Comparison of ENCODE assay signal across 8 cellular contexts in the genomic region with DNA sequence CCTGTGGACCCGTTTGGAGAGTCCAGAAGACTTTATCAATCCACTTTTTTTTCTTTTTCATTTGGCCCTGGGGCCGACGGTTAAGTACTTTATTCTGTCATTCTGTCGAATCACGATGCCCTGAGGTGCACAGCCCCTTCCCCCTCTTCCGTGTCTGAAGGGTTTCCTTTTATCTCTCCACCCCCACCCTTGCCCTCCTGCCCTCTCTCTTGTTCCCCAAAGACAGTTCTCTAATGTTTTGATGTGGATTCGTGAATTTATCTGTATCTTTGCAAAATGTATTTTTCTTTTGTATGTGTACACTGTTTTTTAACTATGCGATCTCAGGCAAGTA. TPM values are rescaled to one million over a fixed set of nuclear protein-coding genes. Genes with fewer than 3 reads are reported as not detected.
DNase-seq lines count a peak whose midpoint lies in the region; ATAC-seq, FAIRE-seq and TF ChIP-seq lines count a peak whose summit lies in the region.

No MANE protein-coding gene starts in this region.

- H3K27ac ChIP-seq in keratinocyte (ENCODE audit: control insufficient read depth, insufficient read depth, low read length), result peak overlapping the region; percentile 99
- peak overlapping the region; percentile 99 for H3K27ac ChIP-seq in thymus (ENCODE audit: low read depth)

- ATAC-seq in HG02943 (IDR thresholded peaks at IDR 0.05; ENCODE audit: low read depth, unreplicated experiment) (peak; percentile 1), HG03432 (IDR thresholded peaks at IDR 0.05; ENCODE audit: unreplicated experiment) (no peak)
- ATAC-seq in activated T-helper 17 cell treated with anti-CD3 and anti-CD28 coated beads, Interleukin-2, amount 50 U/mL, for 72 hours (replicated peaks), result peak; percentile 1

- FAIRE-seq in keratinocyte (lab: Jason Lieb, UNC), result no peak

- WGBS in thymus, result under 1% methylated on average over 8 of the region's 8 CpGs

- no peaks in the 10 kb centered on the region for H4K20me1 ChIP-seq in keratinocyte (ENCODE audit: control insufficient read depth, extremely low read depth, insufficient read depth, low read length)

- no peaks in the 10 kb centered on the region for H3K9me3 Mint-ChIP-seq in activated T-helper 17 cell treated with anti-CD3 and anti-CD28 coated beads, Interleukin-2, amount 50 U/mL, for 72 hours

- peak overlapping the region; percentile 94 for H3K9ac ChIP-seq in keratinocyte (ENCODE audit: control insufficient read depth, extremely low read depth, insufficient read depth, low read length)

- H3K9me3 ChIP-seq in keratinocyte (ENCODE audit: control insufficient read depth, low read depth, low read length) (no peaks in the 10 kb centered on the region), thymus (ENCODE audit: control insufficient read depth) (no peaks in the 10 kb centered on the region)

- no peaks in the 10 kb centered on the region for H3K9me1 ChIP-seq in keratinocyte (ENCODE audit: control insufficient read depth, extremely low read depth, insufficient read depth, low read length)

- dilution Hi-C loops in keratinocyte (cut with MboI; ENCODE audit: extremely low pct_ligation_motif_present, low sequenced_read_pairs), result no loop called here

- no peaks in the 10 kb centered on the region for H3K27me3 Mint-ChIP-seq in activated T-helper 17 cell treated with anti-CD3 and anti-CD28 coated beads, Interleukin-2, amount 50 U/mL, for 72 hours

- H3K36me3 Mint-ChIP-seq in activated T-helper 17 cell treated with anti-CD3 and anti-CD28 coated beads, Interleukin-2, amount 50 U/mL, for 72 hours (ENCODE audit: low read depth), result peaks cover 76% of the 10 kb centered on the region

- peaks cover 28% of the 10 kb centered on the region for H3K79me2 ChIP-seq in keratinocyte (ENCODE audit: control insufficient read depth, insufficient read depth, low read length)

- peak overlapping the region; percentile 96 for H3K4me2 ChIP-seq in keratinocyte (ENCODE audit: control insufficient read depth, extremely low read depth, insufficient read depth, low read depth, low read length)

- peaks cover 48% of the 10 kb centered on the region for H3K4me1 Mint-ChIP-seq in activated T-helper 17 cell treated with anti-CD3 and anti-CD28 coated beads, Interleukin-2, amount 50 U/mL, for 72 hours

- peak overlapping the region; percentile 100 for H3K4me3 Mint-ChIP-seq in activated T-helper 17 cell treated with anti-CD3 and anti-CD28 coated beads, Interleukin-2, amount 50 U/mL, for 72 hours

- peak in 1 of 3 experiments; percentile 17 for TF ChIP-seq CTCF in keratinocyte (optimal IDR thresholded peaks at IDR 0.05 in 1 of 3, IDR thresholded peaks at IDR 0.05 in 1 of 3, conservative IDR thresholded peaks at IDR 0.05 in 1 of 3; ENCODE audit: extremely low read depth in 1 of 3, insufficient read depth in 2 of 3, low read length in 3 of 3)

- H3K4me3 ChIP-seq in keratinocyte (ENCODE audit: control insufficient read depth in 2 of 3, extremely low read depth in 1 of 3, insufficient read depth in 2 of 3, low read depth in 1 of 3, low read length in 3 of 3) (peak overlapping the region; percentile 47 to 95 (median 85)), thymus (ENCODE audit: low read length) (peak overlapping the region; percentile 53)

- H3K4me1 ChIP-seq in keratinocyte (ENCODE audit: control insufficient read depth, extremely low read depth, insufficient read depth, low read length) (peaks cover 20% of the 10 kb centered on the region), thymus (ENCODE audit: control insufficient read depth, insufficient read depth, low read length) (peaks cover 54% of the 10 kb centered on the region)

- H3K27me3 ChIP-seq in keratinocyte (ENCODE audit: control insufficient read depth, extremely low read depth, insufficient read depth, low read length), result no peaks in the 10 kb centered on the region
- H3K27me3 ChIP-seq in thymus (ENCODE audit: control insufficient read depth, insufficient read depth), result no peaks in the 10 kb centered on the region

- H3K27ac Mint-ChIP-seq in activated T-helper 17 cell treated with anti-CD3 and anti-CD28 coated beads, Interleukin-2, amount 50 U/mL, for 72 hours, result peak overlapping the region; percentile 99

- H3K36me3 ChIP-seq in keratinocyte (ENCODE audit: control insufficient read depth in 2 of 2, extremely low read depth in 1 of 2, insufficient read depth in 2 of 2, low read length in 2 of 2), result no peaks in the 10 kb centered on the region
- no peaks in the 10 kb centered on the region for H3K36me3 ChIP-seq in thymus (ENCODE audit: control insufficient read depth, insufficient read depth)

- H2AFZ ChIP-seq in keratinocyte (ENCODE audit: control insufficient read depth, low read length), result peak overlapping the region; percentile 89

- DNase-seq in CD1c-positive myeloid dendritic cell (ENCODE audit: extremely low spot score) (peak; percentile 51), keratinocyte (ENCODE audit: low read depth, low spot score) (no peak), NCI-H146 treated with DMSO at 0.1 percent for 48 hours (lab: John Stamatoyannopoulos, UW; ENCODE audit: unreplicated experiment) (no peak), iPS-NIHi11 (ENCODE audit: low spot score) (no peak)

RNA-seq across cellular contexts. Expression of a gene that starts 1.7 kb away (rescaled TPM):
- total RNA-seq in activated T-helper 17 cell treated with anti-CD3 and anti-CD28 coated beads, Interleukin-2, amount 50 U/mL, for 72 hours, result 100 to 1,000 TPM; 119 to 128 TPM
- polyA plus RNA-seq in keratinocyte (21.3 to 27.0 TPM (median 22.7 TPM) in 3 replicates), thymus (41.1 TPM)
- polyA plus RNA-seq in keratinocyte (2011; ENCODE audit: low read depth), result 17.1 TPM
- polyA plus RNA-seq in keratinocyte (2011; cell fraction: cytosol; rRNA removed), result 13.5 and 17.3 TPM in 2 replicates
- polyA plus RNA-seq in keratinocyte (2011; cell fraction: nucleus; rRNA removed), result 52.2 and 55.1 TPM in 2 replicates
- 16.8 and 18.6 TPM in 2 replicates for polyA plus RNA-seq in keratinocyte (2012; ENCODE audit: low replicate concordance)
- polyA minus RNA-seq in keratinocyte, result 9.6 to 20.1 TPM (median 18.6 TPM) in 3 replicates
- 15.3 TPM for polyA minus RNA-seq in keratinocyte (2011; cell fraction: cytosol; rRNA and poly(A)+ RNA removed)
- 12.1 and 22.7 TPM in 2 replicates for polyA minus RNA-seq in keratinocyte (2011; cell fraction: nucleus; rRNA and poly(A)+ RNA removed)
